8 cellular contexts compared by ENCODE assay signal in the genomic region with DNA sequence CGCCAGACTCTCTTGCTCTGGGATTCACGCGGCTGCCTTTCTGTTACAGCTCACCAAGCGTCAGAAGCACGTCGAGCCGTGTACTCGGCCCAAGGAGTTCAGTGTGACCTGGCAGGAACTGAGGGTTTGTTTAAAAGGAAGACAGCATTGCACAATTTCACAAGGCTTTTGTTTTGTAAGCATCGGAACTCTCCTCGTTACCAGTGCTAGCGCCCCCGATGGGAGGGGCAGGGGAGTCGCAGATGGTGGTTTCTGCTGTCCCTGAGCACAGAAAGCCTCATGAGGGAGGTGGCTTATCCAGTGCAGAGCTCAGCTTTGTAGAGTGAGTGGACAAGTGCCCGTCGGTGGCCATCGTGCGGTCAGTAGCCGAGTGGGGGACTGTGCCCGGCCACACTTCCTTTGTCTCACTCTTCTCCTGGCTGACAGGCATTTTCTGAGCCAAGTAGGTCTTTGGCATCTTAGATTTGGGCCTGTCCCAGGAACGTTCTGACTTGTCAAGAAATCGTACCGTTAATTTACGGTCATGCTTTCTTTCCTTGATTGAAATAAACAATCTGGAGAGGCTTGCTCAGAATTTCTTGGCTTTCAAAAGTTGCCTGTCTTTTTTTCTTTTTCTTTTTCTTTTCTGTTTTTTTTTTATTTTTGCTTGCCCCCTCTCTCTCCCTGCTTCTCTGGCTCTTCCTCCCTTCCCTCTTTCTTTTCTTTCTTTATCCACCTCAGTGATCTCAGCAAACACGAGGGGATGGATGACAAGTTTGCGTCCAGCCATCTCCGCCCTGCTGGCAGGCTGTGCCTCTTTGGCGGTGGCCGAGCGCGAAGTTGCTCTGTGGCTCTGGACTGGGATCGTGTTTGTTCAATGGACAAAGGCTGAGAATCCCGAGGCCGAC. TPM values are rescaled to one million over a fixed set of nuclear protein-coding genes. Genes with fewer than 3 reads are reported as not detected.
DNase-seq lines count a peak whose midpoint lies in the region; ATAC-seq and TF ChIP-seq lines count a peak whose summit lies in the region.

No MANE protein-coding gene starts in this region.

- peak overlapping the region; percentile 53 for H2AFZ ChIP-seq in trophoblast cell (ENCODE audit: insufficient read depth, low read length, poor library complexity)

- no peak overlapping the region for H3K27ac ChIP-seq in 22Rv1
- 0 out of 2 replicates have a peak overlapping the region, but pooled peaks have one; percentile 16 for H3K27ac ChIP-seq in HEK293 (ENCODE audit: extremely low read depth, low read depth, low read length)
- peak overlapping the region; percentile 81 for H3K27ac ChIP-seq in VCaP
- H3K27ac ChIP-seq in trophoblast cell (ENCODE audit: low read depth, low read length), result peak overlapping the region; percentile 91

- H2BK5ac ChIP-seq in trophoblast cell (ENCODE audit: low read depth, low read length, poor library complexity), result peak overlapping the region; percentile 72

- peak overlapping the region; percentile 89 for H3K18ac ChIP-seq in trophoblast cell (ENCODE audit: low read length)

- peak overlapping the region; percentile 82 for H3K14ac ChIP-seq in trophoblast cell (ENCODE audit: low read length)

- H4K91ac ChIP-seq in trophoblast cell (ENCODE audit: low read depth, low read length), result peak overlapping the region; percentile 80

- POLR2A ChIA-PET in HEK293 (lab: Yijun Ruan, JAX), result interaction anchor here (0.8 kb wide), 1 partner anchor 13 kb away, joined by 14 read pairs; no protein-coding TSS in a partner anchor

- H3K27me3 ChIP-seq in trophoblast cell (ENCODE audit: insufficient read depth, low read length), result no peaks in the 10 kb centered on the region

- intact Hi-C loops in Right ventricle myocardium inferior (cut with DNase I), result no loop called here

- no CpG with 5 or more reads among the region's 33 CpGs for WGBS in trophoblast cell (ENCODE audit: extremely low coverage, insufficient coverage, insufficient read length)

- peak overlapping the region; percentile 88 for H2AK5ac ChIP-seq in trophoblast cell (ENCODE audit: low read length)

- peak overlapping the region; percentile 69 for H2BK120ac ChIP-seq in trophoblast cell (ENCODE audit: insufficient read depth, low read length, poor library complexity)

- peak overlapping the region; percentile 27 for H3K4me2 ChIP-seq in trophoblast cell (ENCODE audit: low read length)

- H3K9me3 ChIP-seq in HEK293 (ENCODE audit: control insufficient read depth, insufficient read depth, low read depth, low read length) (no peaks in the 10 kb centered on the region), trophoblast cell (ENCODE audit: insufficient read depth, low read depth, low read length) (no peaks in the 10 kb centered on the region)

- H3K23ac ChIP-seq in trophoblast cell (ENCODE audit: low read length), result no peak overlapping the region

- H3K4me3 ChIP-seq in HEK293 (ENCODE audit: low read depth, low read length), result no peak overlapping the region
- H3K4me3 ChIP-seq in trophoblast cell (ENCODE audit: low read depth, low read length), result no peak overlapping the region

- DNase-seq in Right ventricle myocardium inferior (ENCODE audit: missing footprints) (peak; percentile 91), trophoblast cell (peak; percentile 84 to 91), NCI-H1092 (lab: John Stamatoyannopoulos, UW) (no peak), NCI-H1930 (lab: John Stamatoyannopoulos, UW) (no peak), retina (no peak)

- H3K79me1 ChIP-seq in trophoblast cell (ENCODE audit: low read length), result peaks cover 37% of the 10 kb centered on the region

- peak overlapping the region; percentile 39 for H4K12ac ChIP-seq in trophoblast cell (ENCODE audit: low read depth, low read length)

- H3K36me3 ChIP-seq in HEK293 (ENCODE audit: control insufficient read depth in 2 of 2, insufficient read depth in 1 of 2, low read length in 2 of 2) (peaks cover 0 to 10% of the 10 kb centered on the region in 2 experiments; a peak in 1 of 3 replicates), trophoblast cell (ENCODE audit: control insufficient read depth in 1 of 2, insufficient read depth in 2 of 2, low read length in 2 of 2) (peaks cover 7 to 9% of the 10 kb centered on the region in 2 experiments)

- H2BK12ac ChIP-seq in trophoblast cell (ENCODE audit: low read length), result peak overlapping the region; percentile 74

- H3K4ac ChIP-seq in trophoblast cell (ENCODE audit: low read depth, low read length), result peak overlapping the region; percentile 82

- TF ChIP-seq CTCF in 22Rv1 (IDR thresholded peaks at IDR 0.05), result peak; percentile 22
- TF ChIP-seq CTCF in HEK293 (tag by site-specific recombination; IDR thresholded peaks at IDR 0.05), result no peak
- TF ChIP-seq CTCF in VCaP (conservative IDR thresholded peaks at IDR 0.05), result peak; percentile 49

- ATAC-seq in Right ventricle myocardium inferior, result peak; percentile 82

- CTCF ChIA-PET in HEK293 (lab: Yijun Ruan, JAX), result interaction anchor here (0.5 to 1.1 kb wide), 5 partner anchors 17 to 167 kb away, joined by 3 to 4 read pairs (median 3); no protein-coding TSS in a partner anchor

- H3K9ac ChIP-seq in trophoblast cell (ENCODE audit: low read length), result no peak overlapping the region

- peak overlapping the region; percentile 53 for H4K8ac ChIP-seq in trophoblast cell (ENCODE audit: low read depth, low read length)

- H3K4me1 ChIP-seq in HEK293 (ENCODE audit: control insufficient read depth, insufficient read depth, low read length), result peaks cover 14% of the 10 kb centered on the region; the same call in 1 of the 2 replicates
- peaks cover 53 to 60% of the 10 kb centered on the region in 2 experiments for H3K4me1 ChIP-seq in trophoblast cell (ENCODE audit: control insufficient read depth in 1 of 2, insufficient read depth in 2 of 2, low read length in 2 of 2)

- peaks cover 46% of the 10 kb centered on the region for H3K79me2 ChIP-seq in trophoblast cell (ENCODE audit: control insufficient read depth, insufficient read depth, low read length, poor library complexity)

TF ChIP-seq in HEK293, 187 proteins besides CTCF, POLR2A, EP300 and RAD21 (continues in another document):
- TF ChIP-seq MEIS1 (CRISPR knock-in tag; IDR thresholded peaks at IDR 0.05; ENCODE audit: borderline replicate concordance) (no peak), ZFHX2 (tag by site-specific recombination; conservative IDR thresholded peaks at IDR 0.05) (no peak), TCF7L2 (IDR thresholded peaks at IDR 0.05; ENCODE audit: borderline replicate concordance, low read depth, low read length) (no peak), TRIM28 (IDR thresholded peaks at IDR 0.05; ENCODE audit: borderline replicate concordance, low read length) (no peak), ZNF701 (tag by site-specific recombination; IDR thresholded peaks at IDR 0.05) (no peak), OVOL3 (tag by site-specific recombination; IDR thresholded peaks at IDR 0.05) (no peak), ZBTB17 (tag by site-specific recombination; IDR thresholded peaks at IDR 0.05) (peak; percentile 84), ZNF837 (tag by site-specific recombination; IDR thresholded peaks at IDR 0.05) (no peak), ZNF624 (tag by site-specific recombination; IDR thresholded peaks at IDR 0.05) (no peak), ZNF530 (tag by site-specific recombination; IDR thresholded peaks at IDR 0.05; ENCODE audit: low read depth) (no peak), ZNF354C (tag by site-specific recombination; IDR thresholded peaks at IDR 0.05; ENCODE audit: borderline replicate concordance, low read depth) (no peak), ZNF623 (tag by site-specific recombination; IDR thresholded peaks at IDR 0.05) (no peak)
- TF ChIP-seq, protein P1, sequence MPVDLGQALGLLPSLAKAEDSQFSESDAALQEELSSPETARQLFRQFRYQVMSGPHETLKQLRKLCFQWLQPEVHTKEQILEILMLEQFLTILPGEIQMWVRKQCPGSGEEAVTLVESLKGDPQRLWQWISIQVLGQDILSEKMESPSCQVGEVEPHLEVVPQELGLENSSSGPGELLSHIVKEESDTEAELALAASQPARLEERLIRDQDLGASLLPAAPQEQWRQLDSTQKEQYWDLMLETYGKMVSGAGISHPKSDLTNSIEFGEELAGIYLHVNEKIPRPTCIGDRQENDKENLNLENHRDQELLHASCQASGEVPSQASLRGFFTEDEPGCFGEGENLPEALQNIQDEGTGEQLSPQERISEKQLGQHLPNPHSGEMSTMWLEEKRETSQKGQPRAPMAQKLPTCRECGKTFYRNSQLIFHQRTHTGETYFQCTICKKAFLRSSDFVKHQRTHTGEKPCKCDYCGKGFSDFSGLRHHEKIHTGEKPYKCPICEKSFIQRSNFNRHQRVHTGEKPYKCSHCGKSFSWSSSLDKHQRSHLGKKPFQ (tag by site-specific recombination; IDR thresholded peaks at IDR 0.05), result 0 out of 2 replicates have a peak, but pooled peaks have one; percentile 45
- TF ChIP-seq, protein P2, sequence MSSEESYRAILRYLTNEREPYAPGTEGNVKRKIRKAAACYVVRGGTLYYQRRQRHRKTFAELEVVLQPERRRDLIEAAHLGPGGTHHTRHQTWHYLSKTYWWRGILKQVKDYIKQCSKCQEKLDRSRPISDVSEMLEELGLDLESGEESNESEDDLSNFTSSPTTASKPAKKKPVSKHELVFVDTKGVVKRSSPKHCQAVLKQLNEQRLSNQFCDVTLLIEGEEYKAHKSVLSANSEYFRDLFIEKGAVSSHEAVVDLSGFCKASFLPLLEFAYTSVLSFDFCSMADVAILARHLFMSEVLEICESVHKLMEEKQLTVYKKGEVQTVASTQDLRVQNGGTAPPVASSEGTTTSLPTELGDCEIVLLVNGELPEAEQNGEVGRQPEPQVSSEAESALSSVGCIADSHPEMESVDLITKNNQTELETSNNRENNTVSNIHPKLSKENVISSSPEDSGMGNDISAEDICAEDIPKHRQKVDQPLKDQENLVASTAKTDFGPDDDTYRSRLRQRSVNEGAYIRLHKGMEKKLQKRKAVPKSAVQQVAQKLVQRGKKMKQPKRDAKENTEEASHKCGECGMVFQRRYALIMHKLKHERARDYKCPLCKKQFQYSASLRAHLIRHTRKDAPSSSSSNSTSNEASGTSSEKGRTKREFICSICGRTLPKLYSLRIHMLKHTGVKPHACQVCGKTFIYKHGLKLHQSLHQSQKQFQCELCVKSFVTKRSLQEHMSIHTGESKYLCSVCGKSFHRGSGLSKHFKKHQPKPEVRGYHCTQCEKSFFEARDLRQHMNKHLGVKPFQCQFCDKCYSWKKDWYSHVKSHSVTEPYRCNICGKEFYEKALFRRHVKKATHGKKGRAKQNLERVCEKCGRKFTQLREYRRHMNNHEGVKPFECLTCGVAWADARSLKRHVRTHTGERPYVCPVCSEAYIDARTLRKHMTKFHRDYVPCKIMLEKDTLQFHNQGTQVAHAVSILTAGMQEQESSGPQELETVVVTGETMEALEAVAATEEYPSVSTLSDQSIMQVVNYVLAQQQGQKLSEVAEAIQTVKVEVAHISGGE (tag by site-specific recombination; conservative IDR thresholded peaks at IDR 0.05; ENCODE audit: low read depth), result no peak

RNA-seq across cellular contexts. Expression of a gene that starts 7.7 kb away (rescaled TPM):
- total RNA-seq in Right ventricle myocardium inferior, result 38.6 TPM
- 37.1 and 37.3 TPM in 2 replicates for polyA plus RNA-seq in trophoblast cell (2013)

Comparison
In these comparisons a context has a peak if more than half of its experiments do, and no peak if none do; other contexts are left out.
1. DNase-seq: peak in Right ventricle myocardium inferior (single experiment) and trophoblast cell (2 of 2); none in NCI-H1092 (single experiment), NCI-H1930 (0 of 2) and retina (single experiment).